In genomic region chr7:132697032-132697431, GRCh38 we compare ENCODE assay signal across 19 cellular contexts.
A peak's percentile ranks its signal among the peaks of the same experiment; 100 is the strongest.
DNase-seq lines count a peak whose midpoint lies in the region; ATAC-seq and TF ChIP-seq lines count a peak whose summit lies in the region.
"Had no signal": no experiment of that assay in that cellular context is flagged by ENCODE, and none has a peak within 500 bp of the region (broad histone marks: within the 10 kb centered on the region; RNA-seq: fewer than 3 reads in every experiment).

No MANE protein-coding gene starts in this region.

- no peak overlapping the region for H3K4me2 ChIP-seq in neural progenitor cell

- no peaks in the 10 kb centered on the region for H4K20me1 ChIP-seq in neural progenitor cell (ENCODE audit: low read depth)

- H3K9me3 ChIP-seq in heart left ventricle (peaks cover 0 to 8% (median 0%) of the 10 kb centered on the region in 12 donors), neural progenitor cell (ENCODE audit: low read depth) (no peaks in the 10 kb centered on the region)
- H3K9me3 ChIP-seq: HAP-1 had no signal

- peak overlapping the region; percentile 69 for H2AFZ ChIP-seq in neural progenitor cell (replicated peaks)

- no peak for TF ChIP-seq CTCF in heart left ventricle (IDR thresholded peaks at IDR 0.05)
- no peak for TF ChIP-seq CTCF in endothelial cell (IDR thresholded peaks at IDR 0.05; ENCODE audit: unreplicated experiment)
- no peak for TF ChIP-seq CTCF in neural progenitor cell (IDR thresholded peaks at IDR 0.05)

- H3K79me2 ChIP-seq in neural progenitor cell (ENCODE audit: low read depth), result no peaks in the 10 kb centered on the region

- H3K9me3 Mint-ChIP-seq in endothelial cell (ENCODE audit: unreplicated experiment) (no peaks in the 10 kb centered on the region), neural progenitor cell (no peaks in the 10 kb centered on the region)

- H3K27ac ChIP-seq in heart left ventricle (no peak overlapping the region), neural progenitor cell (peak overlapping the region; percentile 21)
- H3K27ac ChIP-seq: 22Rv1 had no signal

- H3K27ac Mint-ChIP-seq in endothelial cell (ENCODE audit: unreplicated experiment), result no peak overlapping the region
- H3K27ac Mint-ChIP-seq in neural progenitor cell, result no peak overlapping the region
- H3K27ac Mint-ChIP-seq: CD4-positive, alpha-beta T cell had no signal

- H3K9ac ChIP-seq in neural progenitor cell, result no peak overlapping the region

- TF ChIP-seq POLR2A in heart left ventricle (IDR thresholded peaks at IDR 0.05), result no peak

- ATAC-seq in heart left ventricle (no peak), GM18511 (IDR thresholded peaks at IDR 0.05; ENCODE audit: unreplicated experiment) (no peak)
- ATAC-seq: HepG2 had no signal

- no peaks in the 10 kb centered on the region for H3K27me3 Mint-ChIP-seq in endothelial cell (ENCODE audit: unreplicated experiment)
- H3K27me3 Mint-ChIP-seq in neural progenitor cell (ENCODE audit: insufficient read depth, low read depth), result peaks cover 9% of the 10 kb centered on the region
- H3K27me3 Mint-ChIP-seq: CD4-positive, alpha-beta T cell had no signal

- H3K4me3 Mint-ChIP-seq in endothelial cell (ENCODE audit: unreplicated experiment) (no peak overlapping the region), neural progenitor cell (no peak overlapping the region)
- H3K4me3 Mint-ChIP-seq: CD4-positive, alpha-beta T cell had no signal

- H3K36me3 Mint-ChIP-seq in endothelial cell (ENCODE audit: low read depth, unreplicated experiment), result no peaks in the 10 kb centered on the region
- H3K36me3 Mint-ChIP-seq in neural progenitor cell, result no peaks in the 10 kb centered on the region

- intact Hi-C loops in cardiac septum (cut with DNase I) (no loop called here), heart left ventricle (cut with DNase I) (no loop called here)

- 27 to 45% (median 35%) methylated on average over 5 of the region's 5 CpGs for WGBS in heart left ventricle, 4 donors

- peak; percentile 55 for DNase-seq in NCI-H1092 (lab: John Stamatoyannopoulos, UW)
- DNase-seq in NCI-H1092 treated with DMSO at 0.1 percent for 48 hours (lab: John Stamatoyannopoulos, UW), result no peak
- peak; percentile 35 for DNase-seq in cardiac septum (ENCODE audit: low spot score)
- no peak for DNase-seq in heart left ventricle
- DNase-seq in endothelial cell (ENCODE audit: low spot score), result peak; percentile 5
- peak; percentile 37 for DNase-seq in neural progenitor cell (ENCODE audit: low spot score)
- no peak for DNase-seq in NCI-H345 treated with DMSO at 0.1 percent for 48 hours (lab: John Stamatoyannopoulos, UW; ENCODE audit: unreplicated experiment)
- DNase-seq: AML-193; C1 segment of cervical spinal cord; Calu3; CD4-positive, alpha-beta T cell; DMS153; DMS79 treated with DMSO at 0.1 percent for 48 hours; EL; GOT3 had no signal

- H3K4me1 ChIP-seq in heart left ventricle (no peaks in the 10 kb centered on the region), neural progenitor cell (peaks cover 33% of the 10 kb centered on the region)
- H3K4me1 ChIP-seq: HAP-1 had no signal

- H3F3A ChIP-seq in neural progenitor cell (ENCODE audit: low read depth), result peaks cover 15% of the 10 kb centered on the region

- H3K4me3 ChIP-seq in heart left ventricle, result no peak overlapping the region
- no peak overlapping the region for H3K4me3 ChIP-seq in neural progenitor cell
- H3K4me3 ChIP-seq: HAP-1 had no signal

- H3K27me3 ChIP-seq in heart left ventricle (peaks cover 0 to 6% (median 0%) of the 10 kb centered on the region in 9 donors), neural progenitor cell (no peaks in the 10 kb centered on the region)

- H3K4me1 Mint-ChIP-seq in endothelial cell (ENCODE audit: unreplicated experiment), result peaks cover 9% of the 10 kb centered on the region
- H3K4me1 Mint-ChIP-seq in neural progenitor cell, result peaks cover 11% of the 10 kb centered on the region

- H3K36me3 ChIP-seq in heart left ventricle (no peaks in the 10 kb centered on the region), neural progenitor cell (no peaks in the 10 kb centered on the region)
- H3K36me3 ChIP-seq: HAP-1 had no signal

Comparison
In these comparisons a context has a peak if more than half of its experiments do, and no peak if none do; other contexts are left out.
1. DNase-seq: peak in NCI-H1092 (single experiment), cardiac septum (single experiment), endothelial cell (single experiment) and neural progenitor cell (single experiment); none in NCI-H1092 treated with DMSO at 0.1 percent for 48 hours (single experiment), heart left ventricle (0 of 5) and NCI-H345 treated with DMSO at 0.1 percent for 48 hours (single experiment).